In the genomic region with DNA sequence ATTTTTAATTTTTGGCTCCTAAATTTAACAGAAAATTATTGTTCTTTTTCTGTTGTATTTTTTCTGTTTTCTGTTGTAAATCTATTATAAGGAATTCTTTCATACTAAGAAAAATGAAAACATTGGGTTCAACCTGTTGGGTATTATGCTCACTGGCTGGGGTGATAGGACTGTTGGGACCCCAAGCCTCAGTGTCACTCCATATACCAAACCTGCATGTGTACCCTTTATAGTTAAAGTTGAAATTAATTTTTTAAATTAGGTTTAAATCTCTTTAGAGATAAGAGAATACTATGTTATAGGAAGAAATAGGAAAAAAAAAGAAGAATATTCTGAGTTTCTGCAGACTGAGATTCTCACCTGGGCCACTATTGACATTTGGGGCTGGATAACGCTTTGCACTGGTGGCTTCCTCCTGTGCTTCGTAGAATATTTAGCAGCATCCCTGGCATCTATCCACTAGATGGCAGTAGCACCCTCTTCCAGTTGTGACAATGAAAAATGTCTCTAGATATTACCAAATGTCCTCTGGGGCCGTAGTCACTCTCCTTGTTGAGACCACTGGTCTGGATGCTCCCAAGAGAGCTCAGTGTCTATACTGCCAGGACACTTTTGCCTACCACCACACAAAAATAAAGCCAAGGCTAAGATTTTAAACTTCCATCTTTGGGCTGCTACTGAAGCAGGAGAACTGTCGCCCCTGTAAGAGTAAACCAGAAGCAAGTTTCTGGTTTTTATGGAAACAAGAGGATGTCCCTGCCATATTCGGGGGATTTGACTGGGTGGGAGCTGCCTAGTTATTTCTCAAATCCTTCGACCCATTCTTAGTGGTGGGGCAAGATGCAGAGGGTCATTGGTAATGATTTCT, we compare ENCODE assay signal across 9 cellular contexts. TPM values are rescaled to one million over a fixed set of nuclear protein-coding genes. Genes with fewer than 3 reads are reported as not detected.
A peak's percentile ranks its signal among the peaks of the same experiment; 100 is the strongest.
DNase-seq lines count a peak whose midpoint lies in the region; ATAC-seq and TF ChIP-seq lines count a peak whose summit lies in the region.
"Had no signal": no experiment of that assay in that cellular context is flagged by ENCODE, and none has a peak within 500 bp of the region (broad histone marks: within the 10 kb centered on the region; RNA-seq: fewer than 3 reads in every experiment).

No MANE protein-coding gene starts in this region.

- peaks cover 0 to 40% (median 16%) of the 10 kb centered on the region in 9 donors for H3K36me3 ChIP-seq in heart left ventricle

- peak; percentile 45 for DNase-seq in DMS53 treated with DMSO at 0.1 percent for 48 hours (lab: John Stamatoyannopoulos, UW; ENCODE audit: unreplicated experiment)
- DNase-seq in LNCaP clone FGC (ENCODE audit: low read depth): peak; percentile 17
- peak; percentile 2 for DNase-seq in SKM-1 (lab: John Stamatoyannopoulos, UW; ENCODE audit: unreplicated experiment)
- DNase-seq in heart left ventricle: peak in 3 of 5 donors; percentile 34 to 41 (median 36)
- DNase-seq in retinal pigment epithelial cell (ENCODE audit: low read depth): no peak

- intact Hi-C loops in heart left ventricle (cut with DNase I): loop anchor here in 2 of 10 donors (5.0 to 10.0 kb wide), 4 partner anchors 105 to 1008 kb away; a partner anchor contains a TSS

- H3K4me3 ChIP-seq in LNCaP clone FGC (ENCODE audit: low read depth, low read length) (no peak overlapping the region), heart left ventricle (no peak overlapping the region), retinal pigment epithelial cell (ENCODE audit: low read length) (no peak overlapping the region)

- H3K27ac Mint-ChIP-seq in activated naive CD8-positive, alpha-beta T cell: peak overlapping the region; percentile 28
- H3K27ac Mint-ChIP-seq: activated naive CD4-positive, alpha-beta T cell treated with anti-CD3 and anti-CD28 coated beads, Interleukin-2, amount 50 U/mL, for 24 hours had no signal

- H3K27me3 ChIP-seq in heart left ventricle: no peaks in the 10 kb centered on the region

- TF ChIP-seq CTCF in LNCaP clone FGC (IDR thresholded peaks at IDR 0.05; ENCODE audit: control insufficient read depth, extremely low read depth, insufficient read depth) (peak; percentile 65), heart left ventricle (IDR thresholded peaks at IDR 0.05) (peak; percentile 60 to 88 (median 67)), retinal pigment epithelial cell (conservative IDR thresholded peaks at IDR 0.05; ENCODE audit: low read depth, low read length) (peak; percentile 91)

- WGBS in heart left ventricle, 4 donors: 40 to 46% (median 41%) methylated on average over 6 of the region's 6 CpGs

- no peaks in the 10 kb centered on the region for H3K36me3 Mint-ChIP-seq in activated naive CD8-positive, alpha-beta T cell

- no peaks in the 10 kb centered on the region for H3K9me3 Mint-ChIP-seq in activated naive CD8-positive, alpha-beta T cell (ENCODE audit: low read depth)
- H3K9me3 Mint-ChIP-seq: activated naive CD4-positive, alpha-beta T cell treated with anti-CD3 and anti-CD28 coated beads, Interleukin-2, amount 50 U/mL, for 24 hours had no signal

- no peaks in the 10 kb centered on the region for H3K9me3 ChIP-seq in heart left ventricle

- no peak overlapping the region for H3K4me3 Mint-ChIP-seq in activated naive CD8-positive, alpha-beta T cell
- H3K4me3 Mint-ChIP-seq: activated naive CD4-positive, alpha-beta T cell treated with anti-CD3 and anti-CD28 coated beads, Interleukin-2, amount 50 U/mL, for 24 hours had no signal

- ATAC-seq in GM21576 (IDR thresholded peaks at IDR 0.05; ENCODE audit: unreplicated experiment) (peak; percentile 90), heart left ventricle (peak in 3 of 4 donors; percentile 69 to 86 (median 82)), GM19397 (IDR thresholded peaks at IDR 0.05; ENCODE audit: unreplicated experiment) (no peak)

- H3K4me1 Mint-ChIP-seq in activated naive CD8-positive, alpha-beta T cell (ENCODE audit: low read depth): peaks cover 4% of the 10 kb centered on the region

- H3K27me3 Mint-ChIP-seq in activated naive CD8-positive, alpha-beta T cell: no peaks in the 10 kb centered on the region
- H3K27me3 Mint-ChIP-seq: activated naive CD4-positive, alpha-beta T cell treated with anti-CD3 and anti-CD28 coated beads, Interleukin-2, amount 50 U/mL, for 24 hours had no signal

- peaks cover 0 to 7% (median 0%) of the 10 kb centered on the region in 12 donors for H3K4me1 ChIP-seq in heart left ventricle

- no peak overlapping the region for H3K27ac ChIP-seq in heart left ventricle

- TF ChIP-seq POLR2A in heart left ventricle (IDR thresholded peaks at IDR 0.05): no peak

RNA-seq across cellular contexts. Expression of a gene that starts 22.4 kb away (rescaled TPM):
- 1 to 10 TPM in 5 of 9 donors, under 1 TPM in 4; 0.25 to 1.8 (median 1.1) TPM for total RNA-seq in heart left ventricle
- 1 to 10 TPM in 1 of 2 donors, under 1 TPM in 1; 0.11 to 1.4 TPM for polyA plus RNA-seq in heart left ventricle

RNA-seq across cellular contexts. Expression of a gene that starts 51.0 kb away (rescaled TPM):
- total RNA-seq in heart left ventricle: 1 to 10 TPM; 1.5 to 9.9 (median 5.6) TPM
- polyA plus RNA-seq in heart left ventricle: 1 to 10 TPM in 1 of 2 donors, under 1 TPM in 1; 0.50 to 1.1 TPM
